Comparison of ENCODE assay signal across 1 cellular context in genomic region chr3:47314056-47314764, GRCh38.
TF ChIP-seq lines count a peak whose summit lies in the region.

No MANE protein-coding gene starts in this region.

TF ChIP-seq in HEK293, 187 proteins besides CTCF, POLR2A, EP300 and RAD21:
- no peak for TF ChIP-seq SP3 (tag by site-specific recombination; IDR thresholded peaks at IDR 0.05)
- TF ChIP-seq ZNF514 (tag by site-specific recombination; IDR thresholded peaks at IDR 0.05) = no peak
- no peak for TF ChIP-seq YY2 (tag by site-specific recombination; IDR thresholded peaks at IDR 0.05)
- peak; percentile 66 for TF ChIP-seq WT1 (tag by site-specific recombination; IDR thresholded peaks at IDR 0.05)
